In the genomic region with DNA sequence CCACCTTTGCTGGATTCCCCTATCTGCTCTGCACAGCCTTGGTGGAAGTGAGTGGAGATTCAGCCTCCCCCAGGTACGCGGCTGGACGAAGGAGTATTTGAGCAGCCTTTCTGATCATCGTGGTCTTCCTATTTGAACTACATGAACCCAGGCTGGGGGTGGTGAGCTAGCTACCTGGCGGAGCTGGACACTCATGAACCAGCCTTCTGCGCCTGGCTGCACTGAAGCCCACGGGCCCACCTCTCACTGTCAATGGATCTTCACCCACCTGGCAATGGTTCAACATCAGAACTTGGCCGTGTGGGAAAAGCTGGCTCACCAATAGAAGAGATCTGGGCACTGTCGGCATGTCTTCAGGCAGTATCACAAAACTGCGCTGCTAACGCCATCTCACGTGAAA, we compare ENCODE assay signal across 24 cellular contexts.
"Had no signal": no experiment of that assay in that cellular context is flagged by ENCODE, and none has a peak within 500 bp of the region (broad histone marks: within the 10 kb centered on the region; RNA-seq: fewer than 3 reads in every experiment).

No MANE protein-coding gene starts in this region.

- DNase-seq: activated CD4-positive, alpha-beta T cell treated with anti-CD3 and anti-CD28 coated beads for 4 hours; activated CD4-positive, alpha-beta T cell treated with anti-CD3 and anti-CD28 coated beads, Interleukin-2, amount 50 U/mL, for 4 hours; activated CD4-positive, CD25-positive, alpha-beta regulatory T cell; activated gamma-delta T cell; activated naive CD8-positive, alpha-beta T cell treated with anti-CD3 and anti-CD28 coated beads, Interleukin-2, amount 50 U/mL, for 24 hours; activated T-cell treated with anti-CD3 and anti-CD28 coated beads for 4 hours; amygdala; central memory CD4-positive, alpha-beta T cell; dermis blood vessel endothelial cell; effector CD4-positive, alpha-beta T cell; left ventricle myocardium superior; naive B cell; nephron progenitor cell; right cardiac atrium; stimulated activated CD4-positive, alpha-beta T cell treated with anti-CD3 and anti-CD28 coated beads, Interleukin-2, amount 100 ng/mL, for 48 hours; trophoblast cell; uterus had no signal

- H3K4me3 Mint-ChIP-seq: activated naive CD4-positive, alpha-beta T cell treated with anti-CD3 and anti-CD28 coated beads, Interleukin-2, amount 50 U/mL, for 24 hours; activated naive CD8-positive, alpha-beta T cell treated with anti-CD3 and anti-CD28 coated beads, Interleukin-2, amount 50 U/mL, for 24 hours; activated T-helper 1 cell treated with anti-CD3 and anti-CD28 coated beads, Interleukin-12 subunit alpha, Interleukin-12 subunit beta, Interleukin-2, Interleukin-4 antibody, amounts not matched to agents 30 ng/mL and 10 ng/mL and 1 ng/mL, durations not matched to agents 14 hours and 24 hours and 36 hours; naive B cell; nephron progenitor cell; stimulated activated naive CD8-positive, alpha-beta T cell treated with anti-CD3 and anti-CD28 coated beads, Interleukin-15, Interleukin-2, amounts not matched to agents 100 ng/mL and 50 ng/mL, for 24 hours had no signal

- H3K36me3 ChIP-seq: uterus had no signal

- H3K27me3 Mint-ChIP-seq: activated naive CD4-positive, alpha-beta T cell treated with anti-CD3 and anti-CD28 coated beads, Interleukin-2, amount 50 U/mL, for 24 hours; activated naive CD8-positive, alpha-beta T cell treated with anti-CD3 and anti-CD28 coated beads, Interleukin-2, amount 50 U/mL, for 24 hours; stimulated activated naive CD8-positive, alpha-beta T cell treated with anti-CD3 and anti-CD28 coated beads, Interleukin-15, Interleukin-2, amounts not matched to agents 100 ng/mL and 50 ng/mL, for 24 hours had no signal

- H3K9me3 Mint-ChIP-seq: activated naive CD4-positive, alpha-beta T cell treated with anti-CD3 and anti-CD28 coated beads, Interleukin-2, amount 50 U/mL, for 24 hours had no signal

- H3K27ac Mint-ChIP-seq: activated naive CD8-positive, alpha-beta T cell treated with anti-CD3 and anti-CD28 coated beads, Interleukin-2, amount 50 U/mL, for 24 hours; activated T-helper 1 cell treated with anti-CD3 and anti-CD28 coated beads, Interleukin-12 subunit alpha, Interleukin-12 subunit beta, Interleukin-2, Interleukin-4 antibody, amounts not matched to agents 30 ng/mL and 10 ng/mL and 1 ng/mL, durations not matched to agents 14 hours and 24 hours and 36 hours; naive B cell; nephron progenitor cell; stimulated activated naive CD8-positive, alpha-beta T cell treated with anti-CD3 and anti-CD28 coated beads, Interleukin-15, Interleukin-2, amounts not matched to agents 100 ng/mL and 50 ng/mL, for 24 hours had no signal

- H3K4me3 ChIP-seq: thoracic aorta, uterus had no signal

- H3K27ac ChIP-seq: thoracic aorta, uterus had no signal

- H3K4me1 Mint-ChIP-seq: activated naive CD4-positive, alpha-beta T cell treated with anti-CD3 and anti-CD28 coated beads, Interleukin-2, amount 50 U/mL, for 24 hours; activated naive CD8-positive, alpha-beta T cell treated with anti-CD3 and anti-CD28 coated beads, Interleukin-2, amount 50 U/mL, for 24 hours had no signal

- FAIRE-seq: endometrium, frontal cortex, islet of Langerhans had no signal

- H3K9me3 ChIP-seq: thoracic aorta, uterus had no signal

- ATAC-seq: activated naive CD8-positive, alpha-beta T cell treated with anti-CD3 and anti-CD28 coated beads, Interleukin-2, amount 50 U/mL, for 24 hours; left ventricle myocardium superior; right cardiac atrium had no signal

- H3K27me3 ChIP-seq: uterus had no signal
